In the genomic region with DNA sequence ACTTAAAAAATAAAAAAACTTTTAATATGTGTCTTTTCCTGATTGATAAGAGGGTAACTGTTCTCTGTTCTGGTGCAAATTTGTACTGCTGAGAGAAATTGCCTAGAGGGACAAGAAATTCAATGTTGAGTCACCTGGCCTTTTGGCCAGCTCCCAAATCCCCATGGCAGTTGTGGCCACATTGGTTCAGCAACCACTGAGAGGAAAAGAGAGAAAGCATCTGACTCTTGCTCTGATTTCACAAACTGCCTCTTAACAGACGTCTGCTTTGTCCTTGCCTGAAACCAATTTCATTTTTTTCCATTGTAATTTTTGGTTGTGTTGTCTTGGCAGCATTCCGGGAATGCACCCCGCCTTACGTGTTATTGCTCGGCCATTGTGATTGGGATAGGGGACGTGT, we compare ENCODE assay signal across 13 cellular contexts. TPM values are rescaled to one million over a fixed set of nuclear protein-coding genes. Genes with fewer than 3 reads are reported as not detected.
DNase-seq lines count a peak whose midpoint lies in the region; ATAC-seq, FAIRE-seq and TF ChIP-seq lines count a peak whose summit lies in the region.
"Had no signal": no experiment of that assay in that cellular context is flagged by ENCODE, and none has a peak within 500 bp of the region (broad histone marks: within the 10 kb centered on the region; RNA-seq: fewer than 3 reads in every experiment).

No MANE protein-coding gene starts in this region.

- FAIRE-seq in GM19239 (lab: Jason Lieb, UNC) = no peak
- FAIRE-seq: TTC549 had no signal

- no peaks in the 10 kb centered on the region for H3K9me3 Mint-ChIP-seq in endodermal cell
- H3K9me3 Mint-ChIP-seq: activated naive CD4-positive, alpha-beta T cell treated with anti-CD3 and anti-CD28 coated beads, Interleukin-2, amount 50 U/mL, for 24 hours had no signal

- H3K4me1 ChIP-seq in foreskin keratinocyte (peaks cover 6% of the 10 kb centered on the region), endodermal cell (ENCODE audit: control insufficient read depth, insufficient read depth, low read length) (no peaks in the 10 kb centered on the region), ovary (ENCODE audit: insufficient read depth) (peaks cover 4% of the 10 kb centered on the region)
- H3K4me1 ChIP-seq: parathyroid adenoma had no signal

- H3K36me3 Mint-ChIP-seq in endodermal cell (ENCODE audit: low read depth) = no peaks in the 10 kb centered on the region
- H3K36me3 Mint-ChIP-seq: activated naive CD4-positive, alpha-beta T cell treated with anti-CD3 and anti-CD28 coated beads, Interleukin-2, amount 50 U/mL, for 24 hours had no signal

- H3K4me3 ChIP-seq in HFF-Myc (replicated peaks; ENCODE audit: low read depth, low read length) (no peak overlapping the region), endodermal cell (ENCODE audit: low read length) (no peak overlapping the region), ovary (no peak overlapping the region)
- H3K4me3 ChIP-seq: hepatocyte had no signal

- no peaks in the 10 kb centered on the region for H3K27me3 Mint-ChIP-seq in endodermal cell (ENCODE audit: insufficient read depth)

- DNase-seq in AG08395 (ENCODE audit: low spot score) (peak; percentile 29), HFF-Myc (ENCODE audit: extremely low read depth, low read depth) (peak; percentile 5), T1000 (lab: John Stamatoyannopoulos, UW) (peak; percentile 67), foreskin keratinocyte (peak; percentile 79 to 91), endodermal cell (no peak), islet precursor cell (no peak), GM19239 (ENCODE audit: insufficient read length, low spot score) (no peak), ovary (no peak)
- DNase-seq: NCI-H187 had no signal

- WGBS in endodermal cell (ENCODE audit: insufficient coverage in 1 of 2, insufficient read length in 1 of 2), 2 experiments = 95% methylated on average over 6 of the region's 6 CpGs; no CpG with 5 or more reads in 1 of the 2 experiments
- WGBS in ovary, 3 donors = 75 to 84% (median 80%) methylated on average over 6 of the region's 6 CpGs

- H3K9ac ChIP-seq in endodermal cell (ENCODE audit: extremely low read depth, low read length, poor library complexity, severe bottlenecking) = no peak overlapping the region
- H3K9ac ChIP-seq: parathyroid adenoma had no signal

- no peak overlapping the region for H3K4me3 Mint-ChIP-seq in endodermal cell
- H3K4me3 Mint-ChIP-seq: activated naive CD4-positive, alpha-beta T cell treated with anti-CD3 and anti-CD28 coated beads, Interleukin-2, amount 50 U/mL, for 24 hours had no signal

- no peaks in the 10 kb centered on the region for H3K27me3 ChIP-seq in foreskin keratinocyte
- H3K27me3 ChIP-seq in endodermal cell (ENCODE audit: control insufficient read depth, insufficient read depth, low read length, poor library complexity, severe bottlenecking) = no peaks in the 10 kb centered on the region
- no peaks in the 10 kb centered on the region for H3K27me3 ChIP-seq in ovary
- H3K27me3 ChIP-seq: hepatocyte had no signal

- no peak overlapping the region for H3K27ac Mint-ChIP-seq in endodermal cell
- H3K27ac Mint-ChIP-seq: activated naive CD4-positive, alpha-beta T cell treated with anti-CD3 and anti-CD28 coated beads, Interleukin-2, amount 50 U/mL, for 24 hours had no signal

- peaks cover 21% of the 10 kb centered on the region for H3K4me1 Mint-ChIP-seq in endodermal cell
- H3K4me1 Mint-ChIP-seq: activated naive CD4-positive, alpha-beta T cell treated with anti-CD3 and anti-CD28 coated beads, Interleukin-2, amount 50 U/mL, for 24 hours had no signal

- H3K27ac ChIP-seq in foreskin keratinocyte = no peak overlapping the region
- H3K27ac ChIP-seq in endodermal cell (ENCODE audit: low read depth, low read length) = no peak overlapping the region
- H3K27ac ChIP-seq in ovary = no peak overlapping the region
- H3K27ac ChIP-seq: hepatocyte, parathyroid adenoma had no signal

- no peak for TF ChIP-seq POLR2A in ovary (IDR thresholded peaks at IDR 0.05)

- TF ChIP-seq CTCF in HFF-Myc (IDR thresholded peaks at IDR 0.05; ENCODE audit: low read depth, low read length, missing control alignments) (no peak), foreskin keratinocyte (conservative IDR thresholded peaks at IDR 0.05) (no peak), endodermal cell (conservative IDR thresholded peaks at IDR 0.05) (no peak), ovary (IDR thresholded peaks at IDR 0.05) (no peak)

- H3K36me3 ChIP-seq in endodermal cell (ENCODE audit: control insufficient read depth, insufficient read depth, low read length) (no peaks in the 10 kb centered on the region), ovary (no peaks in the 10 kb centered on the region)

- peak; percentile 91 for ATAC-seq in foreskin keratinocyte

- no peak for TF ChIP-seq EP300 in ovary (IDR thresholded peaks at IDR 0.05)

- intact Hi-C loops in ovary (cut with DNase I) = no loop called here

- H3K9me3 ChIP-seq in endodermal cell (ENCODE audit: control insufficient read depth, low read length) (no peaks in the 10 kb centered on the region), ovary (no peaks in the 10 kb centered on the region)

RNA-seq across cellular contexts. Expression of gene NTRK2, which starts 42.4 kb away (rescaled TPM):
- total RNA-seq in foreskin keratinocyte = under 0.01 TPM in 2 replicates
- 0.01 TPM in 2 replicates for polyA plus RNA-seq in foreskin keratinocyte
- under 1 TPM; 0.09 to 0.18 TPM for total RNA-seq in endodermal cell
- 116 TPM for polyA plus RNA-seq in endodermal cell (2013, experiment 1 of 2)
- polyA plus RNA-seq in endodermal cell (2013, experiment 2 of 2) = 91.8 TPM
- 10 to 100 TPM in 4 of 7 donors, 1 to 10 TPM in 3; 6.4 to 20.4 (median 10.2) TPM for total RNA-seq in ovary
- 10 to 100 TPM; 12.0 to 31.1 TPM for polyA plus RNA-seq in ovary

Comparison
In these comparisons a context has a peak if more than half of its experiments do, and no peak if none do; other contexts are left out.
1. DNase-seq: peak in AG08395 (single experiment), HFF-Myc (single experiment), T1000 (single experiment) and foreskin keratinocyte (2 of 2); none in endodermal cell (single experiment), islet precursor cell (single experiment), GM19239 (single experiment) and ovary (0 of 5).